ENCODE assay signal across 9 cellular contexts in genomic region chr20:39986231-39986904, GRCh38.
A peak's percentile ranks its signal among the peaks of the same experiment; 100 is the strongest.
DNase-seq lines count a peak whose midpoint lies in the region; ATAC-seq, FAIRE-seq and TF ChIP-seq lines count a peak whose summit lies in the region.
"Had no signal": no experiment of that assay in that cellular context is flagged by ENCODE, and none has a peak within 500 bp of the region (broad histone marks: within the 10 kb centered on the region; RNA-seq: fewer than 3 reads in every experiment).

No MANE protein-coding gene starts in this region.

- no peak for TF ChIP-seq EP300 in HepG2 (IDR thresholded peaks at IDR 0.05; ENCODE audit: low read depth in 2 of 2, low read length in 2 of 2)
- no peak for TF ChIP-seq EP300 in HepG2 (CRISPR knock-in tag; IDR thresholded peaks at IDR 0.05; ENCODE audit: borderline replicate concordance)

- H3K36me3 ChIP-seq in colonic mucosa (no peaks in the 10 kb centered on the region), HepG2 (replicated peaks in 1 of 2; ENCODE audit: control insufficient read depth in 1 of 2, insufficient read depth in 2 of 2, low read length in 2 of 2) (no peaks in the 10 kb centered on the region), thoracic aorta (no peaks in the 10 kb centered on the region)

- no peaks in the 10 kb centered on the region for H3K27me3 ChIP-seq in colonic mucosa
- no peaks in the 10 kb centered on the region for H3K27me3 ChIP-seq in HepG2 (ENCODE audit: control insufficient read depth in 1 of 2, insufficient read depth in 2 of 2, low read length in 2 of 2)
- H3K27me3 ChIP-seq in thoracic aorta (replicated peaks; ENCODE audit: insufficient read depth) = no peaks in the 10 kb centered on the region

- TF ChIP-seq RAD21 in HepG2 (CRISPR knock-in tag; IDR thresholded peaks at IDR 0.05) = no peak

- no TSS peak for BruUV-seq in HepG2 (replicated peaks; lab: Mats Ljungman, UMichigan)

- H3K27ac Mint-ChIP-seq in natural killer cell = no peak overlapping the region
- no peak overlapping the region for H3K27ac Mint-ChIP-seq in stimulated activated memory B cell treated with anti-CD40 and anti-IgM and Interleukin-4, amounts not matched to agents 10 μg/mL and 1 μg/mL and 100 μg/mL, for 72 hours

- H3K4me1 Mint-ChIP-seq in natural killer cell = no peaks in the 10 kb centered on the region
- H3K4me1 Mint-ChIP-seq in stimulated activated memory B cell treated with anti-CD40 and anti-IgM and Interleukin-4, amounts not matched to agents 10 μg/mL and 1 μg/mL and 100 μg/mL, for 72 hours = no peaks in the 10 kb centered on the region

- no peaks in the 10 kb centered on the region for H3K79me2 ChIP-seq in HepG2 (ENCODE audit: insufficient read depth, low read length)

- no peak for TF ChIP-seq POLR2A in HepG2 (IDR thresholded peaks at IDR 0.05; ENCODE audit: insufficient read depth in 1 of 2, low read depth in 2 of 2, low read length in 2 of 2)

- H4K20me1 ChIP-seq in HepG2 (ENCODE audit: insufficient read depth, low read length) = no peaks in the 10 kb centered on the region

- H3K36me3 Mint-ChIP-seq in natural killer cell = no peaks in the 10 kb centered on the region
- H3K36me3 Mint-ChIP-seq in stimulated activated memory B cell treated with anti-CD40 and anti-IgM and Interleukin-4, amounts not matched to agents 10 μg/mL and 1 μg/mL and 100 μg/mL, for 72 hours = no peaks in the 10 kb centered on the region

- no peak for TF ChIP-seq CTCF in colonic mucosa (IDR thresholded peaks at IDR 0.05)
- no peak for TF ChIP-seq CTCF in HepG2 (CRISPR knock-in tag; IDR thresholded peaks at IDR 0.05)
- no peak for TF ChIP-seq CTCF in thoracic aorta (IDR thresholded peaks at IDR 0.05)
- no peak for TF ChIP-seq CTCF in natural killer cell (IDR thresholded peaks at IDR 0.05)

- WGBS in HepG2 (ENCODE audit: low lambda C conversion rate) = 18% methylated on average over 6 of the region's 6 CpGs

- CTCF ChIA-PET in HepG2 (lab: Yijun Ruan, JAX; ENCODE audit: low intra/inter-chr PET ratio, low total read pairs) = no interaction called here

- H3K4me1 ChIP-seq in colonic mucosa = no peaks in the 10 kb centered on the region
- H3K4me1 ChIP-seq in HepG2 (ENCODE audit: insufficient read depth, low read length) = no peaks in the 10 kb centered on the region
- peaks cover 4 to 20% of the 10 kb centered on the region in 2 donors for H3K4me1 ChIP-seq in thoracic aorta (ENCODE audit: control insufficient read depth in 1 of 2, low read depth in 2 of 2)

- intact Hi-C loops in colonic mucosa (cut with DNase I) = no loop called here
- intact Hi-C loops in HepG2 (cut with micrococcal nuclease; ENCODE audit: unreplicated experiment) = no loop called here
- intact Hi-C loops in natural killer cell (cut with micrococcal nuclease) = no loop called here

- no peak overlapping the region for H3K27ac ChIP-seq in colonic mucosa
- H3K27ac ChIP-seq in HepG2 (ENCODE audit: extremely low read length, insufficient read depth, low read length) = no peak overlapping the region
- H3K27ac ChIP-seq in thoracic aorta = peak overlapping the region; percentile 74 to 78

- H3K27me3 Mint-ChIP-seq in natural killer cell (ENCODE audit: low read depth in 2 of 2) = no peaks in the 10 kb centered on the region
- peaks cover 15% of the 10 kb centered on the region for H3K27me3 Mint-ChIP-seq in stimulated activated memory B cell treated with anti-CD40 and anti-IgM and Interleukin-4, amounts not matched to agents 10 μg/mL and 1 μg/mL and 100 μg/mL, for 72 hours

- peak; percentile 26 to 94 (median 79) for DNase-seq in NCI-H1417 (lab: John Stamatoyannopoulos, UW)
- peak; percentile 27 for DNase-seq in colonic mucosa
- no peak for DNase-seq in HepG2 (ENCODE audit: low spot score)
- no peak for DNase-seq in thoracic aorta (ENCODE audit: low spot score)
- no peak for DNase-seq in natural killer cell
- no peak for DNase-seq in activated CD8-positive, alpha-beta memory T cell treated with anti-CD3 and anti-CD28 coated beads for 24 hours
- no peak for DNase-seq in stimulated activated naive CD8-positive, alpha-beta T cell treated with anti-CD3 and anti-CD28 coated beads, Interleukin-15, Interleukin-2, amounts not matched to agents 100 U/mL and 50 U/mL, for 24 hours
- DNase-seq: activated CD4-positive, alpha-beta T cell treated with anti-CD3 and anti-CD28 coated beads, Interleukin-2, amount 50 U/mL, for 1 hour had no signal

- H3K4me2 ChIP-seq in HepG2 (ENCODE audit: low read depth, low read length) = no peak overlapping the region

- no peak overlapping the region for H2AFZ ChIP-seq in HepG2 (ENCODE audit: low read length)

- H3K4me3 ChIP-seq in colonic mucosa = no peak overlapping the region
- H3K4me3 ChIP-seq in HepG2 (replicated peaks in 1 of 3; ENCODE audit: insufficient read depth in 1 of 3, low read depth in 2 of 3, low read length in 3 of 3) = no peak overlapping the region
- H3K4me3 ChIP-seq in thoracic aorta = peak overlapping the region; percentile 22

- H3K9me3 ChIP-seq in colonic mucosa (no peaks in the 10 kb centered on the region), HepG2 (ENCODE audit: low read length) (peaks cover 93% of the 10 kb centered on the region), thoracic aorta (no peaks in the 10 kb centered on the region)

- ATAC-seq in HepG2 (no peak), thoracic aorta (ENCODE audit: insufficient number of reproducible peaks, low FRiP score, low read depth) (peak; percentile 36), natural killer cell (no peak)
- ATAC-seq in stimulated activated memory B cell treated with anti-CD40 and anti-IgM and Interleukin-4, amounts not matched to agents 10 μg/mL and 1 μg/mL and 100 μg/mL, for 72 hours = no peak
- ATAC-seq in stimulated activated naive CD8-positive, alpha-beta T cell treated with anti-CD3 and anti-CD28 coated beads, Interleukin-15, Interleukin-2, amounts not matched to agents 100 U/mL and 50 U/mL, for 24 hours = no peak

- no peak for FAIRE-seq in HepG2 (lab: Jason Lieb, UNC)

- H3K9ac ChIP-seq in colonic mucosa (ENCODE audit: low read depth in 2 of 2, low read length in 2 of 2) = no peak overlapping the region
- no peak overlapping the region for H3K9ac ChIP-seq in HepG2 (ENCODE audit: insufficient read depth, low read depth, low read length)

- POLR2A ChIA-PET in HepG2 (lab: Yijun Ruan, JAX) = no interaction called here

- no peak overlapping the region for H3K4me3 Mint-ChIP-seq in natural killer cell
- no peak overlapping the region for H3K4me3 Mint-ChIP-seq in stimulated activated memory B cell treated with anti-CD40 and anti-IgM and Interleukin-4, amounts not matched to agents 10 μg/mL and 1 μg/mL and 100 μg/mL, for 72 hours

- in situ Hi-C loops in HepG2 (cut with HindIII; ENCODE audit: extremely low pct_ligation_motif_present, low pct_unique_long_range_greater_than_20kb) = no loop called here

- peaks cover 5 to 9% of the 10 kb centered on the region in 2 donors for H3K9me3 Mint-ChIP-seq in natural killer cell
- peaks cover 5% of the 10 kb centered on the region for H3K9me3 Mint-ChIP-seq in stimulated activated memory B cell treated with anti-CD40 and anti-IgM and Interleukin-4, amounts not matched to agents 10 μg/mL and 1 μg/mL and 100 μg/mL, for 72 hours

TF ChIP-seq in HepG2, 621 proteins besides CTCF, POLR2A, EP300 and RAD21:
- TF ChIP-seq, protein P1, sequence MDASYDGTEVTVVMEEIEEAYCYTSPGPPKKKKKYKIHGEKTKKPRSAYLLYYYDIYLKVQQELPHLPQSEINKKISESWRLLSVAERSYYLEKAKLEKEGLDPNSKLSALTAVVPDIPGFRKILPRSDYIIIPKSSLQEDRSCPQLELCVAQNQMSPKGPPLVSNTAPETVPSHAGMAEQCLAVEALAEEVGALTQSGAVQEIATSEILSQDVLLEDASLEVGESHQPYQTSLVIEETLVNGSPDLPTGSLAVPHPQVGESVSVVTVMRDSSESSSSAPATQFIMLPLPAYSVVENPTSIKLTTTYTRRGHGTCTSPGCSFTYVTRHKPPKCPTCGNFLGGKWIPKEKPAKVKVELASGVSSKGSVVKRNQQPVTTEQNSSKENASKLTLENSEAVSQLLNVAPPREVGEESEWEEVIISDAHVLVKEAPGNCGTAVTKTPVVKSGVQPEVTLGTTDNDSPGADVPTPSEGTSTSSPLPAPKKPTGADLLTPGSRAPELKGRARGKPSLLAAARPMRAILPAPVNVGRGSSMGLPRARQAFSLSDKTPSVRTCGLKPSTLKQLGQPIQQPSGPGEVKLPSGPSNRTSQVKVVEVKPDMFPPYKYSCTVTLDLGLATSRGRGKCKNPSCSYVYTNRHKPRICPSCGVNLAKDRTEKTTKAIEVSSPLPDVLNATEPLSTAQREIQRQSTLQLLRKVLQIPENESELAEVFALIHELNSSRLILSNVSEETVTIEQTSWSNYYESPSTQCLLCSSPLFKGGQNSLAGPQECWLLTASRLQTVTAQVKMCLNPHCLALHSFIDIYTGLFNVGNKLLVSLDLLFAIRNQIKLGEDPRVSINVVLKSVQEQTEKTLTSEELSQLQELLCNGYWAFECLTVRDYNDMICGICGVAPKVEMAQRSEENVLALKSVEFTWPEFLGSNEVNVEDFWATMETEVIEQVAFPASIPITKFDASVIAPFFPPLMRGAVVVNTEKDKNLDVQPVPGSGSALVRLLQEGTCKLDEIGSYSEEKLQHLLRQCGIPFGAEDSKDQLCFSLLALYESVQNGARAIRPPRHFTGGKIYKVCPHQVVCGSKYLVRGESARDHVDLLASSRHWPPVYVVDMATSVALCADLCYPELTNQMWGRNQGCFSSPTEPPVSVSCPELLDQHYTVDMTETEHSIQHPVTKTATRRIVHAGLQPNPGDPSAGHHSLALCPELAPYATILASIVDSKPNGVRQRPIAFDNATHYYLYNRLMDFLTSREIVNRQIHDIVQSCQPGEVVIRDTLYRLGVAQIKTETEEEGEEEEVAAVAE (CRISPR knock-in tag; IDR thresholded peaks at IDR 0.05; ENCODE audit: borderline replicate concordance) = no peak
- TF ChIP-seq ZNF746 (CRISPR knock-in tag; IDR thresholded peaks at IDR 0.05) = no peak
- TF ChIP-seq MAFK (conservative IDR thresholded peaks at IDR 0.05 in 1 of 2, IDR thresholded peaks at IDR 0.05 in 1 of 2; ENCODE audit: low read length in 2 of 2) = peak; percentile 80 to 90
- no peak for TF ChIP-seq NR3C1 (CRISPR knock-in tag; IDR thresholded peaks at IDR 0.05)
- TF ChIP-seq ZNF234 (CRISPR knock-in tag; conservative IDR thresholded peaks at IDR 0.05) = no peak
- peak; percentile 85 for TF ChIP-seq MAFF (IDR thresholded peaks at IDR 0.05; ENCODE audit: low read depth, low read length)
- no peak for TF ChIP-seq ZNF598 (CRISPR knock-in tag; IDR thresholded peaks at IDR 0.05; ENCODE audit: borderline replicate concordance)
- no peak for TF ChIP-seq GLMP (CRISPR knock-in tag; IDR thresholded peaks at IDR 0.05; ENCODE audit: borderline replicate concordance)
- no peak for TF ChIP-seq CHD4 (IDR thresholded peaks at IDR 0.05; ENCODE audit: borderline replicate concordance, low read length)

Comparison
In these comparisons a context has a peak if more than half of its experiments do, and no peak if none do; other contexts are left out.
1. DNase-seq: peak in NCI-H1417 (3 of 3) and colonic mucosa (single experiment); none in HepG2 (single experiment), thoracic aorta (single experiment), natural killer cell (single experiment), activated CD8-positive, alpha-beta memory T cell treated with anti-CD3 and anti-CD28 coated beads for 24 hours (single experiment) and stimulated activated naive CD8-positive, alpha-beta T cell treated with anti-CD3 and anti-CD28 coated beads, Interleukin-15, Interleukin-2, amounts not matched to agents 100 U/mL and 50 U/mL, for 24 hours (single experiment).
2. H3K27ac ChIP-seq: peak in thoracic aorta (2 of 2); none in colonic mucosa (single experiment) and HepG2 (single experiment).